Comparison of ENCODE assay signal across 37 cellular contexts in the genomic region with DNA sequence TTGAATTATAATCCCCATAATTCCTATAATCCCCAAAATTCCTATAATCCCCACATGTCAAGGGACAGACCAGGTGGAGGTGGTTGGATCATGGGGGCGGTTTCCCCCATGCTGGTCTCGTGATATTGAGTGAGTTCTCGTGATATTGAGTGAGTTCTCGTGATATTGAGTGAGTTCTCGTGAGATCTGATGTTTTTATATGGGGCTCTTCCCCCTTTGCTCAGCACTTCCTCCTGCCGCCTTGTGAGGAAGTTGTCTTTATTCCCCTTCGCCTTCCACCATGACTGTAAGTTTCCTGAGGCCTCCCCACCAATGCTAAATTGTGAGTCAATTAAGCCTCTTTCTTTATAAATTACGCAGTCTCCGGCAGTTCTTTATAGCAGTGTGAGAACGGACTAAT. TPM values are rescaled to one million over a fixed set of nuclear protein-coding genes. Genes with fewer than 3 reads are reported as not detected.
"Had no signal": no experiment of that assay in that cellular context is flagged by ENCODE, and none has a peak within 500 bp of the region (broad histone marks: within the 10 kb centered on the region; RNA-seq: fewer than 3 reads in every experiment).

No MANE protein-coding gene starts in this region.

- H3K4me2 ChIP-seq: KMS-11, PC-9 had no signal

- FAIRE-seq: RCC 7860 had no signal

- H3K36me3 Mint-ChIP-seq: activated CD4-positive, alpha-beta memory T cell treated with anti-CD3 and anti-CD28 coated beads for 36 hours; activated naive CD4-positive, alpha-beta T cell treated with anti-CD3 and anti-CD28 coated beads, Interleukin-2, amount 10 ng/mL, durations not matched to agents 7 days and 5 days; activated naive CD8-positive, alpha-beta T cell had no signal

- H3K36me3 ChIP-seq: brain microvascular endothelial cell had no signal

- H3K4me3 ChIP-seq: PC-9 had no signal

- H3K27me3 ChIP-seq: brain microvascular endothelial cell had no signal

- H3K27me3 Mint-ChIP-seq: activated CD4-positive, alpha-beta memory T cell treated with anti-CD3 and anti-CD28 coated beads for 36 hours; activated naive CD4-positive, alpha-beta T cell treated with anti-CD3 and anti-CD28 coated beads, Interleukin-2, amount 10 ng/mL, durations not matched to agents 7 days and 5 days; activated naive CD8-positive, alpha-beta T cell; activated naive CD8-positive, alpha-beta T cell treated with anti-CD3 and anti-CD28 coated beads, Interleukin-2, amount 50 U/mL, for 24 hours had no signal

- DNase-seq: activated B cell treated with CpG ODN at 0.5 μM for 24 hours; activated CD4-positive, alpha-beta memory T cell treated with anti-CD3 and anti-CD28 coated beads for 36 hours; activated CD4-positive, alpha-beta T cell treated with anti-CD3 and anti-CD28 coated beads for 4 hours; activated CD4-positive, alpha-beta T cell treated with anti-CD3 and anti-CD28 coated beads, Interleukin-2, amount 50 U/mL, for 1 hour; activated CD4-positive, CD25-positive, alpha-beta regulatory T cell treated with anti-CD3 and anti-CD28 coated beads, Interleukin-2, amount 50 U/mL, for 72 hours; activated CD8-positive, alpha-beta memory T cell treated with anti-CD3 and anti-CD28 coated beads, Interleukin-2, amount 50 U/mL, for 4 hours; activated naive CD4-positive, alpha-beta T cell treated with anti-CD3 and anti-CD28 coated beads, Interleukin-2, amount 10 ng/mL, durations not matched to agents 7 days and 5 days; activated naive CD8-positive, alpha-beta T cell treated with anti-CD3 and anti-CD28 coated beads, Interleukin-2, amount 50 U/mL, for 24 hours; activated T-cell treated with anti-CD3 and anti-CD28 coated beads for 4 hours; activated T-cell treated with anti-CD3 and anti-CD28 coated beads, Interleukin-2, amount 50 U/mL, for 4 hours; brain microvascular endothelial cell; central memory CD4-positive, alpha-beta T cell; MM.1S; NCI-H1092 treated with DMSO at 0.1 percent for 48 hours; NCI-H1417; NCI-H146; NCI-H187; NCI-H2029 treated with DMSO at 0.1 percent for 48 hours; NCI-H2107; NCI-H2171; NCI-H510A; NCI-H526; NCI-H748 treated with DMSO at 0.1 percent for 48 hours; NK-92 treated with Interleukin-12 subunit alpha and Interleukin-12 subunit beta, amount 100 ng/mL, for 24 hours; PC-9; Right ventricle myocardium superior; SW 1271; T-helper 1 cell; T-helper 2 cell; T-helper 9 cell had no signal

- H3K27ac ChIP-seq: KMS-11, PC-9, RWPE1, VCaP had no signal

- H3K27ac Mint-ChIP-seq: activated B cell treated with CpG ODN at 0.5 μM for 24 hours; activated CD4-positive, alpha-beta memory T cell treated with anti-CD3 and anti-CD28 coated beads for 36 hours; activated naive CD8-positive, alpha-beta T cell; activated naive CD8-positive, alpha-beta T cell treated with anti-CD3 and anti-CD28 coated beads, Interleukin-2, amount 50 U/mL, for 24 hours; activated T-helper 1 cell treated with anti-CD3 and anti-CD28 coated beads, Interleukin-12 subunit alpha, Interleukin-12 subunit beta, Interleukin-2, Interleukin-4 antibody, amounts not matched to agents 30 ng/mL and 10 ng/mL and 1 ng/mL, durations not matched to agents 14 hours and 24 hours and 36 hours had no signal

- ATAC-seq: activated naive CD8-positive, alpha-beta T cell treated with anti-CD3 and anti-CD28 coated beads, Interleukin-2, amount 50 U/mL, for 24 hours; activated T-cell treated with anti-CD3 and anti-CD28 coated beads, Interleukin-2, amount 50 U/mL, for 4 hours had no signal

- H3K4me1 Mint-ChIP-seq: activated B cell treated with CpG ODN at 0.5 μM for 24 hours had no signal

- H3K9ac ChIP-seq: KMS-11 had no signal

- H3K9me3 Mint-ChIP-seq: activated B cell treated with CpG ODN at 0.5 μM for 24 hours; activated CD4-positive, alpha-beta memory T cell treated with anti-CD3 and anti-CD28 coated beads for 36 hours; activated naive CD4-positive, alpha-beta T cell treated with anti-CD3 and anti-CD28 coated beads, Interleukin-2, amount 10 ng/mL, durations not matched to agents 7 days and 5 days; activated naive CD8-positive, alpha-beta T cell treated with anti-CD3 and anti-CD28 coated beads, Interleukin-2, amount 50 U/mL, for 24 hours; activated T-cell treated with anti-CD3 and anti-CD28 coated beads, Interleukin-2, amount 50 U/mL, for 4 hours; activated T-helper 1 cell treated with anti-CD3 and anti-CD28 coated beads, Interleukin-12 subunit alpha, Interleukin-12 subunit beta, Interleukin-2, Interleukin-4 antibody, amounts not matched to agents 30 ng/mL and 10 ng/mL and 1 ng/mL, durations not matched to agents 14 hours and 24 hours and 36 hours had no signal

- H2AFZ ChIP-seq: PC-9 had no signal

- H3K4me3 Mint-ChIP-seq: activated B cell treated with CpG ODN at 0.5 μM for 24 hours; activated CD4-positive, alpha-beta memory T cell treated with anti-CD3 and anti-CD28 coated beads for 36 hours; activated naive CD4-positive, alpha-beta T cell treated with anti-CD3 and anti-CD28 coated beads, Interleukin-2, amount 10 ng/mL, durations not matched to agents 7 days and 5 days; activated naive CD8-positive, alpha-beta T cell; activated naive CD8-positive, alpha-beta T cell treated with anti-CD3 and anti-CD28 coated beads, Interleukin-2, amount 50 U/mL, for 24 hours; activated T-cell treated with anti-CD3 and anti-CD28 coated beads, Interleukin-2, amount 50 U/mL, for 4 hours; activated T-helper 1 cell treated with anti-CD3 and anti-CD28 coated beads, Interleukin-12 subunit alpha, Interleukin-12 subunit beta, Interleukin-2, Interleukin-4 antibody, amounts not matched to agents 30 ng/mL and 10 ng/mL and 1 ng/mL, durations not matched to agents 14 hours and 24 hours and 36 hours had no signal

RNA-seq across cellular contexts. Expression of a gene that starts 36.6 kb away (rescaled TPM):
- total RNA-seq: activated B cell treated with CpG ODN at 0.5 μM for 24 hours; activated CD4-positive, alpha-beta memory T cell treated with anti-CD3 and anti-CD28 coated beads for 36 hours; activated T-cell treated with anti-CD3 and anti-CD28 coated beads, Interleukin-2, amount 50 U/mL, for 4 hours; activated T-helper 1 cell treated with anti-CD3 and anti-CD28 coated beads, Interleukin-12 subunit alpha, Interleukin-12 subunit beta, Interleukin-2, Interleukin-4 antibody, amounts not matched to agents 30 ng/mL and 10 ng/mL and 1 ng/mL, durations not matched to agents 14 hours and 24 hours and 36 hours; Right ventricle myocardium superior had no signal
- polyA plus RNA-seq: aorta had no signal

RNA-seq across cellular contexts. Expression of a gene that starts 48.9 kb away (rescaled TPM):
- total RNA-seq: activated B cell treated with CpG ODN at 0.5 μM for 24 hours; activated CD4-positive, alpha-beta memory T cell treated with anti-CD3 and anti-CD28 coated beads for 36 hours; activated T-cell treated with anti-CD3 and anti-CD28 coated beads, Interleukin-2, amount 50 U/mL, for 4 hours; activated T-helper 1 cell treated with anti-CD3 and anti-CD28 coated beads, Interleukin-12 subunit alpha, Interleukin-12 subunit beta, Interleukin-2, Interleukin-4 antibody, amounts not matched to agents 30 ng/mL and 10 ng/mL and 1 ng/mL, durations not matched to agents 14 hours and 24 hours and 36 hours; Right ventricle myocardium superior had no signal
